In genomic region chr2:197908940-197909339, GRCh38 we compare ENCODE assay signal across 2 cellular contexts.
TF ChIP-seq lines count a peak whose summit lies in the region.

No MANE protein-coding gene starts in this region.

TF ChIP-seq in IMR-90, 13 proteins besides CTCF, POLR2A, EP300 and RAD21:
- TF ChIP-seq RFX5 (IDR thresholded peaks at IDR 0.05; ENCODE audit: low read depth, low read length), result no peak
- TF ChIP-seq MXI1 (IDR thresholded peaks at IDR 0.05; ENCODE audit: borderline replicate concordance, low read depth, low read length), result no peak
- no peak for TF ChIP-seq CEBPB (IDR thresholded peaks at IDR 0.05; ENCODE audit: low read depth, low read length)
- no peak for TF ChIP-seq MAZ (IDR thresholded peaks at IDR 0.05; ENCODE audit: borderline replicate concordance, low read depth, low read length)
- no peak for TF ChIP-seq MAFK (IDR thresholded peaks at IDR 0.05; ENCODE audit: low read depth, low read length)
- no peak for TF ChIP-seq NFE2L2 (IDR thresholded peaks at IDR 0.05; ENCODE audit: low read depth, low read length)
- no peak for TF ChIP-seq SMC3 (IDR thresholded peaks at IDR 0.05; ENCODE audit: low read depth, low read length)
- TF ChIP-seq ELK1 (IDR thresholded peaks at IDR 0.05; ENCODE audit: borderline replicate concordance, low read depth, low read length), result no peak
- TF ChIP-seq FOS (IDR thresholded peaks at IDR 0.05; ENCODE audit: low read depth, low read length), result no peak
- no peak for TF ChIP-seq RCOR1 (IDR thresholded peaks at IDR 0.05; ENCODE audit: insufficient replicate concordance, low read length)
- TF ChIP-seq CHD1 (IDR thresholded peaks at IDR 0.05; ENCODE audit: low read depth, low read length), result no peak
- no peak for TF ChIP-seq BHLHE40 (IDR thresholded peaks at IDR 0.05; ENCODE audit: low read depth, low read length)
- TF ChIP-seq, protein P1, sequence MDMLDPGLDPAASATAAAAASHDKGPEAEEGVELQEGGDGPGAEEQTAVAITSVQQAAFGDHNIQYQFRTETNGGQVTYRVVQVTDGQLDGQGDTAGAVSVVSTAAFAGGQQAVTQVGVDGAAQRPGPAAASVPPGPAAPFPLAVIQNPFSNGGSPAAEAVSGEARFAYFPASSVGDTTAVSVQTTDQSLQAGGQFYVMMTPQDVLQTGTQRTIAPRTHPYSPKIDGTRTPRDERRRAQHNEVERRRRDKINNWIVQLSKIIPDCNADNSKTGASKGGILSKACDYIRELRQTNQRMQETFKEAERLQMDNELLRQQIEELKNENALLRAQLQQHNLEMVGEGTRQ (IDR thresholded peaks at IDR 0.05; ENCODE audit: low read depth, low read length), result no peak

TF ChIP-seq in GM12878, 131 proteins besides CTCF, POLR2A, EP300 and RAD21:
- no peak for TF ChIP-seq FOS (IDR thresholded peaks at IDR 0.05; ENCODE audit: borderline replicate concordance, extremely low read depth, insufficient read length)
- TF ChIP-seq, protein P2, sequence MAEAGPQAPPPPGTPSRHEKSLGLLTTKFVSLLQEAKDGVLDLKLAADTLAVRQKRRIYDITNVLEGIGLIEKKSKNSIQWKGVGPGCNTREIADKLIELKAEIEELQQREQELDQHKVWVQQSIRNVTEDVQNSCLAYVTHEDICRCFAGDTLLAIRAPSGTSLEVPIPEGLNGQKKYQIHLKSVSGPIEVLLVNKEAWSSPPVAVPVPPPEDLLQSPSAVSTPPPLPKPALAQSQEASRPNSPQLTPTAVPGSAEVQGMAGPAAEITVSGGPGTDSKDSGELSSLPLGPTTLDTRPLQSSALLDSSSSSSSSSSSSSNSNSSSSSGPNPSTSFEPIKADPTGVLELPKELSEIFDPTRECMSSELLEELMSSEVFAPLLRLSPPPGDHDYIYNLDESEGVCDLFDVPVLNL (IDR thresholded peaks at IDR 0.05; ENCODE audit: low read depth, low read length), result no peak
- no peak for TF ChIP-seq RCOR1 (conservative IDR thresholded peaks at IDR 0.05; ENCODE audit: low read depth, low read length)
- no peak for TF ChIP-seq IRF4 (IDR thresholded peaks at IDR 0.05; ENCODE audit: low read depth, low read length)
- no peak for TF ChIP-seq GABPA (IDR thresholded peaks at IDR 0.05; ENCODE audit: low read depth)
- no peak for TF ChIP-seq JUNB (IDR thresholded peaks at IDR 0.05)
- no peak for TF ChIP-seq ZNF24 (IDR thresholded peaks at IDR 0.05)
- TF ChIP-seq MTA3 (IDR thresholded peaks at IDR 0.05; ENCODE audit: borderline replicate concordance, low read length), result no peak
- no peak for TF ChIP-seq POLR2AphosphoS5 (IDR thresholded peaks at IDR 0.05; ENCODE audit: low read length)
- no peak for TF ChIP-seq SUPT20H (IDR thresholded peaks at IDR 0.05; ENCODE audit: borderline replicate concordance, control insufficient read depth, low read depth, low read length)
- no peak for TF ChIP-seq HDGF (IDR thresholded peaks at IDR 0.05)
- no peak for TF ChIP-seq PAX5 (IDR thresholded peaks at IDR 0.05; ENCODE audit: borderline replicate concordance, low read depth, low read length)
- TF ChIP-seq SREBF1 (IDR thresholded peaks at IDR 0.05; ENCODE audit: low read length), result no peak
- no peak for TF ChIP-seq KLF5 (IDR thresholded peaks at IDR 0.05; ENCODE audit: partially characterized antibody)
- TF ChIP-seq, protein P3, sequence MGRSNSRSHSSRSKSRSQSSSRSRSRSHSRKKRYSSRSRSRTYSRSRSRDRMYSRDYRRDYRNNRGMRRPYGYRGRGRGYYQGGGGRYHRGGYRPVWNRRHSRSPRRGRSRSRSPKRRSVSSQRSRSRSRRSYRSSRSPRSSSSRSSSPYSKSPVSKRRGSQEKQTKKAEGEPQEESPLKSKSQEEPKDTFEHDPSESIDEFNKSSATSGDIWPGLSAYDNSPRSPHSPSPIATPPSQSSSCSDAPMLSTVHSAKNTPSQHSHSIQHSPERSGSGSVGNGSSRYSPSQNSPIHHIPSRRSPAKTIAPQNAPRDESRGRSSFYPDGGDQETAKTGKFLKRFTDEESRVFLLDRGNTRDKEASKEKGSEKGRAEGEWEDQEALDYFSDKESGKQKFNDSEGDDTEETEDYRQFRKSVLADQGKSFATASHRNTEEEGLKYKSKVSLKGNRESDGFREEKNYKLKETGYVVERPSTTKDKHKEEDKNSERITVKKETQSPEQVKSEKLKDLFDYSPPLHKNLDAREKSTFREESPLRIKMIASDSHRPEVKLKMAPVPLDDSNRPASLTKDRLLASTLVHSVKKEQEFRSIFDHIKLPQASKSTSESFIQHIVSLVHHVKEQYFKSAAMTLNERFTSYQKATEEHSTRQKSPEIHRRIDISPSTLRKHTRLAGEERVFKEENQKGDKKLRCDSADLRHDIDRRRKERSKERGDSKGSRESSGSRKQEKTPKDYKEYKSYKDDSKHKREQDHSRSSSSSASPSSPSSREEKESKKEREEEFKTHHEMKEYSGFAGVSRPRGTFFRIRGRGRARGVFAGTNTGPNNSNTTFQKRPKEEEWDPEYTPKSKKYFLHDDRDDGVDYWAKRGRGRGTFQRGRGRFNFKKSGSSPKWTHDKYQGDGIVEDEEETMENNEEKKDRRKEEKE (IDR thresholded peaks at IDR 0.05), result no peak
